ENCODE assay signal across 23 cellular contexts in genomic region chr11:78731008-78731407, GRCh38.
DNase-seq lines count a peak whose midpoint lies in the region; ATAC-seq and TF ChIP-seq lines count a peak whose summit lies in the region.
"Had no signal": no experiment of that assay in that cellular context is flagged by ENCODE, and none has a peak within 500 bp of the region (broad histone marks: within the 10 kb centered on the region; RNA-seq: fewer than 3 reads in every experiment).

No MANE protein-coding gene starts in this region.

- no peaks in the 10 kb centered on the region for H3K9me3 Mint-ChIP-seq in activated T-cell treated with anti-CD3 and anti-CD28 coated beads, Interleukin-2, amount 50 U/mL, for 24 hours
- H3K9me3 Mint-ChIP-seq: activated CD4-positive, alpha-beta T cell treated with anti-CD3 and anti-CD28 coated beads, Interleukin-2, amount 10 ng/mL, durations not matched to agents 24 days and 14 days; activated T-helper 17 cell treated with anti-CD3 and anti-CD28 coated beads, Interleukin-2, amount 50 U/mL, for 72 hours; CD8-positive, alpha-beta memory T cell; naive B cell; stimulated activated effector memory CD8-positive, alpha-beta T cell treated with anti-CD3 and anti-CD28 coated beads, Interleukin-12 subunit alpha, Interleukin-12 subunit beta, amount 100 ng/mL, for 72 hours had no signal

- H3K36me3 Mint-ChIP-seq in activated T-cell treated with anti-CD3 and anti-CD28 coated beads, Interleukin-2, amount 50 U/mL, for 24 hours (ENCODE audit: low read depth) = no peaks in the 10 kb centered on the region
- no peaks in the 10 kb centered on the region for H3K36me3 Mint-ChIP-seq in T-helper 17 cell (ENCODE audit: low read depth)
- H3K36me3 Mint-ChIP-seq: CD8-positive, alpha-beta memory T cell; memory B cell; naive B cell; stimulated activated effector memory CD8-positive, alpha-beta T cell treated with anti-CD3 and anti-CD28 coated beads, Interleukin-12 subunit alpha, Interleukin-12 subunit beta, amount 100 ng/mL, for 72 hours had no signal

- H3K27ac ChIP-seq in lung (ENCODE audit: low read depth in 1 of 2, low read length in 1 of 2) = no peak overlapping the region
- H3K27ac ChIP-seq: KMS-11, thoracic aorta had no signal

- no peaks in the 10 kb centered on the region for H3K36me3 ChIP-seq in lung (ENCODE audit: control insufficient read depth in 2 of 2, insufficient read depth in 2 of 2, low read length in 2 of 2)
- H3K36me3 ChIP-seq: thoracic aorta had no signal

- H3K27me3 ChIP-seq in lung (ENCODE audit: control insufficient read depth, insufficient read depth) = no peaks in the 10 kb centered on the region

- TF ChIP-seq CTCF in cardiac fibroblast (IDR thresholded peaks at IDR 0.05; ENCODE audit: low read depth, low read length) (no peak), lung (IDR thresholded peaks at IDR 0.05; ENCODE audit: control extremely low read depth, extremely low read depth) (no peak)

- H3K27ac Mint-ChIP-seq in activated T-cell treated with anti-CD3 and anti-CD28 coated beads, Interleukin-2, amount 50 U/mL, for 24 hours = no peak overlapping the region
- H3K27ac Mint-ChIP-seq in T-helper 17 cell = no peak overlapping the region
- H3K27ac Mint-ChIP-seq: activated CD4-positive, alpha-beta T cell treated with anti-CD3 and anti-CD28 coated beads, Interleukin-2, amount 10 ng/mL, durations not matched to agents 24 days and 14 days; activated T-helper 17 cell treated with anti-CD3 and anti-CD28 coated beads, Interleukin-2, amount 50 U/mL, for 72 hours; CD8-positive, alpha-beta memory T cell; memory B cell; naive B cell; stimulated activated effector memory CD8-positive, alpha-beta T cell treated with anti-CD3 and anti-CD28 coated beads, Interleukin-12 subunit alpha, Interleukin-12 subunit beta, amount 100 ng/mL, for 72 hours had no signal

- H3K4me3 ChIP-seq in cardiac fibroblast (replicated peaks in 1 of 2; ENCODE audit: low read depth in 2 of 2, low read length in 2 of 2) = no peak overlapping the region
- no peak overlapping the region for H3K4me3 ChIP-seq in lung
- H3K4me3 ChIP-seq: thoracic aorta had no signal

- H3K4me3 Mint-ChIP-seq in activated T-cell treated with anti-CD3 and anti-CD28 coated beads, Interleukin-2, amount 50 U/mL, for 24 hours = no peak overlapping the region
- no peak overlapping the region for H3K4me3 Mint-ChIP-seq in T-helper 17 cell
- H3K4me3 Mint-ChIP-seq: activated CD4-positive, alpha-beta T cell treated with anti-CD3 and anti-CD28 coated beads, Interleukin-2, amount 10 ng/mL, durations not matched to agents 24 days and 14 days; activated T-helper 17 cell treated with anti-CD3 and anti-CD28 coated beads, Interleukin-2, amount 50 U/mL, for 72 hours; CD8-positive, alpha-beta memory T cell; memory B cell; naive B cell; stimulated activated effector memory CD8-positive, alpha-beta T cell treated with anti-CD3 and anti-CD28 coated beads, Interleukin-12 subunit alpha, Interleukin-12 subunit beta, amount 100 ng/mL, for 72 hours had no signal

- no peak for ATAC-seq in lung (ENCODE audit: insufficient read depth, low FRiP score)
- no peak for ATAC-seq in T-helper 17 cell
- ATAC-seq: activated T-helper 17 cell treated with anti-CD3 and anti-CD28 coated beads, Interleukin-2, amount 50 U/mL, for 72 hours; PC-3; sciatic nerve; stimulated activated effector memory CD8-positive, alpha-beta T cell treated with anti-CD3 and anti-CD28 coated beads, Interleukin-12 subunit alpha, Interleukin-12 subunit beta, amount 100 ng/mL, for 72 hours had no signal

- no peaks in the 10 kb centered on the region for H3K4me1 Mint-ChIP-seq in activated T-cell treated with anti-CD3 and anti-CD28 coated beads, Interleukin-2, amount 50 U/mL, for 24 hours (ENCODE audit: low read depth)
- peaks cover 4% of the 10 kb centered on the region for H3K4me1 Mint-ChIP-seq in T-helper 17 cell
- H3K4me1 Mint-ChIP-seq: activated CD4-positive, alpha-beta T cell treated with anti-CD3 and anti-CD28 coated beads, Interleukin-2, amount 10 ng/mL, durations not matched to agents 24 days and 14 days; activated T-helper 17 cell treated with anti-CD3 and anti-CD28 coated beads, Interleukin-2, amount 50 U/mL, for 72 hours; CD8-positive, alpha-beta memory T cell; naive B cell; stimulated activated effector memory CD8-positive, alpha-beta T cell treated with anti-CD3 and anti-CD28 coated beads, Interleukin-12 subunit alpha, Interleukin-12 subunit beta, amount 100 ng/mL, for 72 hours had no signal

- H3K9me3 ChIP-seq in lung (ENCODE audit: control insufficient read depth in 2 of 2, insufficient read depth in 1 of 2, low read length in 1 of 2) (no peaks in the 10 kb centered on the region), T-helper 17 cell (ENCODE audit: control insufficient read depth, low read length, poor library complexity, severe bottlenecking) (no peaks in the 10 kb centered on the region)
- H3K9me3 ChIP-seq: thoracic aorta had no signal

- 53 to 77% methylated on average over 3 of the region's 3 CpGs for WGBS in lung, 2 donors

- peak; percentile 51 for DNase-seq in COLO668 (lab: John Stamatoyannopoulos, UW; ENCODE audit: unreplicated experiment)
- DNase-seq in NCI-H1105 treated with DMSO at 0.1 percent for 48 hours (lab: John Stamatoyannopoulos, UW) = peak; percentile 87
- peak; percentile 32 to 48 for DNase-seq in cardiac fibroblast (ENCODE audit: low read depth in 2 of 2)
- DNase-seq in lung (ENCODE audit: low spot score) = peak; percentile 36
- DNase-seq in activated T-cell treated with anti-CD3 and anti-CD28 coated beads, Interleukin-2, amount 50 U/mL, for 24 hours = no peak
- DNase-seq in T-helper 17 cell = no peak
- DNase-seq in LoVo (ENCODE audit: low spot score) = no peak
- DNase-seq: activated CD4-positive, alpha-beta T cell treated with anti-CD3 and anti-CD28 coated beads, Interleukin-2, amount 10 ng/mL, durations not matched to agents 24 days and 14 days; CD8-positive, alpha-beta memory T cell; foreskin melanocyte; HCEC 1CT; hippocampal formation; naive B cell; NCI-H2171; PC-3; SHP77 treated with DMSO at 0.1 percent for 48 hours; T-helper 1 cell had no signal

- H3K27me3 Mint-ChIP-seq in activated T-cell treated with anti-CD3 and anti-CD28 coated beads, Interleukin-2, amount 50 U/mL, for 24 hours = peaks cover 22% of the 10 kb centered on the region
- H3K27me3 Mint-ChIP-seq in T-helper 17 cell = peaks cover 36% of the 10 kb centered on the region

- H3K4me1 ChIP-seq in lung (ENCODE audit: control insufficient read depth in 2 of 2, insufficient read depth in 2 of 2, low read length in 2 of 2) = no peaks in the 10 kb centered on the region

Comparison
In these comparisons a context has a peak if more than half of its experiments do, and no peak if none do; other contexts are left out.
1. DNase-seq: peak in COLO668 (single experiment), NCI-H1105 treated with DMSO at 0.1 percent for 48 hours (single experiment), cardiac fibroblast (2 of 2) and lung (single experiment); none in activated T-cell treated with anti-CD3 and anti-CD28 coated beads, Interleukin-2, amount 50 U/mL, for 24 hours (single experiment), T-helper 17 cell (0 of 3) and LoVo (single experiment).